Comparison of ENCODE assay signal across 21 cellular contexts in genomic region chr13:32824061-32824460, GRCh38.
DNase-seq lines count a peak whose midpoint lies in the region; ATAC-seq, FAIRE-seq and TF ChIP-seq lines count a peak whose summit lies in the region.
"Had no signal": no experiment of that assay in that cellular context is flagged by ENCODE, and none has a peak within 500 bp of the region (broad histone marks: within the 10 kb centered on the region; RNA-seq: fewer than 3 reads in every experiment).

No MANE protein-coding gene starts in this region.

- peak overlapping the region; percentile 62 for H3K4me3 Mint-ChIP-seq in HFFc6
- H3K4me3 Mint-ChIP-seq in WTC11 = no peak overlapping the region
- H3K4me3 Mint-ChIP-seq: activated B cell treated with CpG ODN at 0.5 μM for 24 hours; activated CD8-positive, alpha-beta T cell treated with anti-CD3 and anti-CD28 coated beads, Interleukin-2, amount 10 ng/mL, durations not matched to agents 7 days and 5 days; activated T-cell treated with anti-CD3 and anti-CD28 coated beads, Interleukin-2, amount 50 U/mL, for 4 hours; CD8-positive, alpha-beta T cell; dendritic cell treated with granulocyte-macrophage colony-stimulating factor and Interleukin-4, amounts not matched to agents 40 ng/mL and 50 ng/mL, for 4 days; stimulated activated naive B cell treated with anti-CD40 and anti-IgM and Interleukin-4, amounts not matched to agents 10 μg/mL and 1 μg/mL and 100 μg/mL, for 72 hours had no signal

- no peaks in the 10 kb centered on the region for H3K27me3 Mint-ChIP-seq in HFFc6 (ENCODE audit: insufficient read depth)
- H3K27me3 Mint-ChIP-seq in WTC11 (ENCODE audit: low read depth) = no peaks in the 10 kb centered on the region
- H3K27me3 Mint-ChIP-seq: dendritic cell treated with granulocyte-macrophage colony-stimulating factor and Interleukin-4, amounts not matched to agents 40 ng/mL and 50 ng/mL, for 4 days; stimulated activated naive B cell treated with anti-CD40 and anti-IgM and Interleukin-4, amounts not matched to agents 10 μg/mL and 1 μg/mL and 100 μg/mL, for 72 hours had no signal

- no peaks in the 10 kb centered on the region for H3K36me3 ChIP-seq in ACC112 (ENCODE audit: insufficient read depth, low read length)
- H3K36me3 ChIP-seq in keratinocyte (ENCODE audit: control insufficient read depth in 2 of 2, extremely low read depth in 1 of 2, insufficient read depth in 2 of 2, low read length in 2 of 2) = no peaks in the 10 kb centered on the region
- H3K36me3 ChIP-seq in kidney (ENCODE audit: control insufficient read depth in 1 of 2, insufficient read depth in 2 of 2, low read length in 2 of 2) = no peaks in the 10 kb centered on the region
- no peaks in the 10 kb centered on the region for H3K36me3 ChIP-seq in effector memory CD4-positive, alpha-beta T cell (ENCODE audit: control insufficient read depth, insufficient read depth, low read length)
- H3K36me3 ChIP-seq: right atrium auricular region, tibial artery had no signal

- H3K9me1 ChIP-seq in keratinocyte (ENCODE audit: control insufficient read depth, extremely low read depth, insufficient read depth, low read length) = no peaks in the 10 kb centered on the region

- no peak overlapping the region for H2AFZ ChIP-seq in ACC112 (ENCODE audit: low read length, unreplicated experiment)
- H2AFZ ChIP-seq in keratinocyte (ENCODE audit: control insufficient read depth, low read length) = peak overlapping the region; percentile 39

- no peak for TF ChIP-seq CTCF in HFFc6 (IDR thresholded peaks at IDR 0.05)
- TF ChIP-seq CTCF in WTC11 (IDR thresholded peaks at IDR 0.05) = no peak
- TF ChIP-seq CTCF in keratinocyte (optimal IDR thresholded peaks at IDR 0.05 in 1 of 3, IDR thresholded peaks at IDR 0.05 in 1 of 3, conservative IDR thresholded peaks at IDR 0.05 in 1 of 3; ENCODE audit: extremely low read depth in 1 of 3, insufficient read depth in 2 of 3, low read length in 3 of 3) = no peak
- TF ChIP-seq CTCF in kidney (IDR thresholded peaks at IDR 0.05; ENCODE audit: borderline replicate concordance, extremely low read depth, insufficient read depth) = no peak

- no peak for FAIRE-seq in keratinocyte (lab: Jason Lieb, UNC)
- FAIRE-seq in kidney (lab: Jason Lieb, UNC) = no peak

- H3K4me1 Mint-ChIP-seq in HFFc6 (ENCODE audit: low read depth) (peaks cover 34% of the 10 kb centered on the region), WTC11 (peaks cover 7% of the 10 kb centered on the region)
- H3K4me1 Mint-ChIP-seq: activated B cell treated with CpG ODN at 0.5 μM for 24 hours; stimulated activated naive B cell treated with anti-CD40 and anti-IgM and Interleukin-4, amounts not matched to agents 10 μg/mL and 1 μg/mL and 100 μg/mL, for 72 hours had no signal

- DNase-seq in HFFc6 (no peak), WTC11 (ENCODE audit: low spot score) (no peak), keratinocyte (ENCODE audit: low read depth, low spot score) (no peak), kidney (no peak)
- no peak for DNase-seq in effector memory CD4-positive, alpha-beta T cell
- DNase-seq: activated B cell treated with CpG ODN at 0.5 μM for 24 hours; activated CD8-positive, alpha-beta T cell treated with anti-CD3 and anti-CD28 coated beads, Interleukin-2, amount 10 ng/mL, durations not matched to agents 7 days and 5 days; activated naive CD4-positive, alpha-beta T cell treated with anti-CD3 and anti-CD28 coated beads, Interleukin-2, amount 50 U/mL, for 16 hours; activated T-cell treated with anti-CD3 and anti-CD28 coated beads, Interleukin-2, amount 50 U/mL, for 4 hours; body of pancreas; CD8-positive, alpha-beta T cell; NCI-H1436; Right ventricle myocardium superior; stimulated activated naive B cell treated with anti-CD40 and anti-IgM and Interleukin-4, amounts not matched to agents 10 μg/mL and 1 μg/mL and 100 μg/mL, for 72 hours; T-helper 2 cell; tibial artery had no signal

- H3K9me3 ChIP-seq in keratinocyte (ENCODE audit: control insufficient read depth, low read depth, low read length) (no peaks in the 10 kb centered on the region), kidney (ENCODE audit: control insufficient read depth in 1 of 2, low read length in 2 of 2) (no peaks in the 10 kb centered on the region)
- H3K9me3 ChIP-seq in effector memory CD4-positive, alpha-beta T cell (ENCODE audit: control insufficient read depth, low read length) = no peaks in the 10 kb centered on the region
- H3K9me3 ChIP-seq: body of pancreas, right atrium auricular region, tibial artery had no signal

- H3K9ac ChIP-seq in keratinocyte (ENCODE audit: control insufficient read depth, extremely low read depth, insufficient read depth, low read length) (no peak overlapping the region), kidney (ENCODE audit: low read length in 2 of 2) (no peak overlapping the region)

- H3K79me2 ChIP-seq in ACC112 (ENCODE audit: control insufficient read depth, insufficient read depth, low read length, unreplicated experiment) (no peaks in the 10 kb centered on the region), keratinocyte (ENCODE audit: control insufficient read depth, insufficient read depth, low read length) (no peaks in the 10 kb centered on the region)

- no peaks in the 10 kb centered on the region for H3K36me3 Mint-ChIP-seq in HFFc6 (ENCODE audit: low read depth)
- H3K36me3 Mint-ChIP-seq in WTC11 = no peaks in the 10 kb centered on the region
- H3K36me3 Mint-ChIP-seq: CD8-positive, alpha-beta T cell; stimulated activated naive B cell treated with anti-CD40 and anti-IgM and Interleukin-4, amounts not matched to agents 10 μg/mL and 1 μg/mL and 100 μg/mL, for 72 hours had no signal

- no peak overlapping the region for H3K4me3 ChIP-seq in ACC112 (ENCODE audit: low read depth, low read length)
- H3K4me3 ChIP-seq in keratinocyte (ENCODE audit: control insufficient read depth in 2 of 3, extremely low read depth in 1 of 3, insufficient read depth in 2 of 3, low read depth in 1 of 3, low read length in 3 of 3) = no peak overlapping the region
- no peak overlapping the region for H3K4me3 ChIP-seq in kidney (ENCODE audit: low read length in 2 of 2)
- H3K4me3 ChIP-seq in effector memory CD4-positive, alpha-beta T cell (ENCODE audit: insufficient read depth, low read depth, low read length, poor library complexity, severe bottlenecking) = no peak overlapping the region
- H3K4me3 ChIP-seq: body of pancreas, right atrium auricular region, tibial artery had no signal

- intact Hi-C loops in kidney (cut with DNase I) = no loop called here

- CTCF ChIA-PET in WTC11 (lab: Charles Lee) = interaction anchor here (0.5 to 1.0 kb wide), 2 partner anchors 404 to 590 kb away, joined by 3 to 5 read pairs; no protein-coding TSS in a partner anchor

- H3K4me1 ChIP-seq in ACC112 (ENCODE audit: control insufficient read depth, insufficient read depth, low read length, unreplicated experiment) (peaks cover 13% of the 10 kb centered on the region), keratinocyte (ENCODE audit: control insufficient read depth, extremely low read depth, insufficient read depth, low read length) (peaks cover 17% of the 10 kb centered on the region), kidney (ENCODE audit: control insufficient read depth in 1 of 2, insufficient read depth in 1 of 2, low read depth in 1 of 2, low read length in 2 of 2) (no peaks in the 10 kb centered on the region)
- H3K4me1 ChIP-seq in effector memory CD4-positive, alpha-beta T cell (ENCODE audit: control insufficient read depth, insufficient read depth, low read length, poor library complexity, severe bottlenecking) = no peaks in the 10 kb centered on the region
- H3K4me1 ChIP-seq: right atrium auricular region, tibial artery had no signal

- POLR2A ChIA-PET in WTC11 (lab: Charles Lee) = no interaction called here

- dilution Hi-C loops in keratinocyte (cut with MboI; ENCODE audit: extremely low pct_ligation_motif_present, low sequenced_read_pairs) = no loop called here

- H4K20me1 ChIP-seq in keratinocyte (ENCODE audit: control insufficient read depth, extremely low read depth, insufficient read depth, low read length) = no peaks in the 10 kb centered on the region

- peak overlapping the region; percentile 77 for H3K27ac Mint-ChIP-seq in HFFc6
- no peak overlapping the region for H3K27ac Mint-ChIP-seq in WTC11
- H3K27ac Mint-ChIP-seq: activated B cell treated with CpG ODN at 0.5 μM for 24 hours; activated CD8-positive, alpha-beta T cell treated with anti-CD3 and anti-CD28 coated beads, Interleukin-2, amount 10 ng/mL, durations not matched to agents 7 days and 5 days; CD8-positive, alpha-beta T cell; dendritic cell treated with granulocyte-macrophage colony-stimulating factor and Interleukin-4, amounts not matched to agents 40 ng/mL and 50 ng/mL, for 4 days; stimulated activated naive B cell treated with anti-CD40 and anti-IgM and Interleukin-4, amounts not matched to agents 10 μg/mL and 1 μg/mL and 100 μg/mL, for 72 hours had no signal

- H3K4me2 ChIP-seq in keratinocyte (ENCODE audit: control insufficient read depth, extremely low read depth, insufficient read depth, low read depth, low read length) = peak overlapping the region; percentile 78

- ATAC-seq in WTC11 (0 out of 2 replicates have a peak, but pooled peaks have one; percentile 22), GM21447 (IDR thresholded peaks at IDR 0.05; ENCODE audit: unreplicated experiment) (no peak), HG02678 (IDR thresholded peaks at IDR 0.05; ENCODE audit: unreplicated experiment) (no peak)
- ATAC-seq: activated CD8-positive, alpha-beta T cell treated with anti-CD3 and anti-CD28 coated beads, Interleukin-2, amount 10 ng/mL, durations not matched to agents 7 days and 5 days; activated T-cell treated with anti-CD3 and anti-CD28 coated beads, Interleukin-2, amount 50 U/mL, for 4 hours; CD8-positive, alpha-beta T cell; stimulated activated naive B cell treated with anti-CD40 and anti-IgM and Interleukin-4, amounts not matched to agents 10 μg/mL and 1 μg/mL and 100 μg/mL, for 72 hours had no signal

- H3K27me3 ChIP-seq in ACC112 (ENCODE audit: insufficient read depth, low read length) (no peaks in the 10 kb centered on the region), keratinocyte (ENCODE audit: control insufficient read depth, extremely low read depth, insufficient read depth, low read length) (no peaks in the 10 kb centered on the region)
- H3K27me3 ChIP-seq in effector memory CD4-positive, alpha-beta T cell (replicated peaks; ENCODE audit: control insufficient read depth, insufficient read depth, low read length, poor library complexity, severe bottlenecking) = no peaks in the 10 kb centered on the region
- H3K27me3 ChIP-seq: body of pancreas, right atrium auricular region, tibial artery had no signal

- H3K27ac ChIP-seq in ACC112 (ENCODE audit: low read depth, low read length) (peak overlapping the region; percentile 50; the same call in 1 of the 2 replicates), keratinocyte (ENCODE audit: control insufficient read depth, insufficient read depth, low read length) (peak overlapping the region; percentile 54), kidney (ENCODE audit: low read depth in 2 of 2, low read length in 2 of 2) (peak overlapping the region in 1 of 2 donors; percentile 22)
- H3K27ac ChIP-seq in effector memory CD4-positive, alpha-beta T cell (ENCODE audit: insufficient read depth, low read length, poor library complexity, severe bottlenecking) = no peak overlapping the region
- H3K27ac ChIP-seq: body of pancreas, right atrium auricular region, tibial artery had no signal

- no peaks in the 10 kb centered on the region for H3K9me3 Mint-ChIP-seq in HFFc6
- no peaks in the 10 kb centered on the region for H3K9me3 Mint-ChIP-seq in WTC11
- H3K9me3 Mint-ChIP-seq: activated B cell treated with CpG ODN at 0.5 μM for 24 hours; activated T-cell treated with anti-CD3 and anti-CD28 coated beads, Interleukin-2, amount 50 U/mL, for 4 hours; CD8-positive, alpha-beta T cell; dendritic cell treated with granulocyte-macrophage colony-stimulating factor and Interleukin-4, amounts not matched to agents 40 ng/mL and 50 ng/mL, for 4 days had no signal
